Comparison of ENCODE assay signal across 8 cellular contexts in genomic region chr14:55430024-55430690, GRCh38. TPM values are rescaled to one million over a fixed set of nuclear protein-coding genes. Genes with fewer than 3 reads are reported as not detected.
DNase-seq lines count a peak whose midpoint lies in the region; ATAC-seq, FAIRE-seq and TF ChIP-seq lines count a peak whose summit lies in the region.

No MANE protein-coding gene starts in this region.

- H3K27me3 ChIP-seq in RWPE2 (ENCODE audit: insufficient read depth, poor library complexity, severe bottlenecking) (no peaks in the 10 kb centered on the region), GM12878 (replicated peaks in 1 of 2; ENCODE audit: control insufficient read depth in 2 of 2, insufficient read depth in 2 of 2, low read length in 1 of 2) (no peaks in the 10 kb centered on the region)

- H2AFZ ChIP-seq in GM12878 (ENCODE audit: control insufficient read depth, low read depth, low read length) = peak overlapping the region; percentile 32; the same call in 1 of the 2 replicates

- POLR2A ChIA-PET in GM12878 (lab: Charles Lee) = no interaction called here

- TF ChIP-seq CTCF in LNCaP clone FGC (IDR thresholded peaks at IDR 0.05; ENCODE audit: control insufficient read depth, extremely low read depth, insufficient read depth) (peak; percentile 64), RWPE2 (IDR thresholded peaks at IDR 0.05; ENCODE audit: poor library complexity, severe bottlenecking) (peak; percentile 83), GM12878 (IDR thresholded peaks at IDR 0.05 in 2 of 3, conservative IDR thresholded peaks at IDR 0.05 in 1 of 3; ENCODE audit: control insufficient read depth in 2 of 3, extremely low read depth in 1 of 3, insufficient read depth in 1 of 3, low read depth in 3 of 3, low read length in 3 of 3) (peak; percentile 34 to 55 (median 48); a peak in 5 of 6 replicates)

- H3K4me3 ChIP-seq in LNCaP clone FGC (ENCODE audit: low read depth, low read length) (no peak overlapping the region), RWPE2 (ENCODE audit: severe bottlenecking) (no peak overlapping the region), GM12878 (no peak overlapping the region)

- H3K9ac ChIP-seq in GM12878 (ENCODE audit: control insufficient read depth, insufficient read depth, low read length) = no peak overlapping the region

- RAD21 ChIA-PET in GM12878 (lab: Charles Lee; ENCODE audit: unreplicated experiment) = interaction anchor here (0.7 to 1.7 kb wide), 4 partner anchors 159 to 416 kb away, joined by 3 to 5 read pairs (median 4); partner anchors contain the start of gene FBXO34

- DNase-seq in D341Med (ENCODE audit: low spot score) (peak; percentile 56), LNCaP clone FGC (ENCODE audit: low read depth) (peak; percentile 68), RWPE2 (ENCODE audit: low spot score) (peak; percentile 69), GM12878 (ENCODE audit: low read depth, low spot score) (no peak), kidney tubule cell (ENCODE audit: low spot score) (peak; percentile 79), urothelium cell line (ENCODE audit: low spot score) (peak; percentile 65)

- no TSS peak for BruUV-seq in GM12878 (replicated peaks; lab: Mats Ljungman, UMichigan)

- no peaks in the 10 kb centered on the region for H3K36me3 ChIP-seq in RWPE2 (ENCODE audit: low read depth)
- no peaks in the 10 kb centered on the region for H3K36me3 ChIP-seq in GM12878 (ENCODE audit: control insufficient read depth in 2 of 2, insufficient read depth in 2 of 2, low read length in 1 of 2)

- CTCF ChIA-PET in GM12878 (lab: Yijun Ruan, JAX) = interaction anchor here (0.6 to 3.9 kb wide), 7 partner anchors 10 to 218 kb away, joined by 3 to 31 read pairs (median 5); no protein-coding TSS in a partner anchor

- ATAC-seq in GM19452 (IDR thresholded peaks at IDR 0.05; ENCODE audit: unreplicated experiment) = peak; percentile 63
- peak; percentile 80 for ATAC-seq in RWPE2 (ENCODE audit: low read depth)
- ATAC-seq in GM12878 = peak; percentile 91
- ATAC-seq in HG03039 (IDR thresholded peaks at IDR 0.05; ENCODE audit: unreplicated experiment) = no peak

- TF ChIP-seq EP300 in GM12878 (IDR thresholded peaks at IDR 0.05; ENCODE audit: borderline replicate concordance in 1 of 2, control insufficient read depth in 1 of 2, low read depth in 2 of 2, low read length in 2 of 2) = no peak

- WGBS in GM12878 (ENCODE audit: insufficient coverage, insufficient replicate concordance, low lambda C conversion rate, missing lambda C conversion rate) = 0% methylated on average over 1 of the region's 1 CpG

- H3K4me2 ChIP-seq in GM12878 (ENCODE audit: control insufficient read depth, insufficient read depth) = no peak overlapping the region

- H4K20me1 ChIP-seq in GM12878 (ENCODE audit: control insufficient read depth, insufficient read depth) = no peaks in the 10 kb centered on the region

- intact Hi-C loops in GM12878 (cut with micrococcal nuclease; ENCODE audit: unreplicated experiment) = loop anchor here (1.0 kb wide), 3 partner anchors 159 to 217 kb away; partner anchors contain the start of gene FBXO34

- H3K4me1 ChIP-seq in RWPE2 (ENCODE audit: insufficient read depth, poor library complexity, severe bottlenecking) (peaks cover 9% of the 10 kb centered on the region), GM12878 (ENCODE audit: control insufficient read depth, insufficient read depth, low read length) (peaks cover 3% of the 10 kb centered on the region; the same call in 1 of the 2 replicates)

- H3K27ac ChIP-seq in RWPE2 (ENCODE audit: poor library complexity, severe bottlenecking) (no peak overlapping the region), GM12878 (ENCODE audit: control insufficient read depth, insufficient read depth) (no peak overlapping the region)

- FAIRE-seq in GM12878 (lab: Jason Lieb, UNC) (no peak), urothelium cell line (lab: Jason Lieb, UNC) (peak; percentile 5)

- SMC1A ChIA-PET in GM12878 (lab: Charles Lee; ENCODE audit: uncharacterized antibody, unreplicated experiment) = interaction anchor here (0.9 to 2.2 kb wide), 7 partner anchors 10 to 217 kb away, joined by 3 to 11 read pairs (median 3); no protein-coding TSS in a partner anchor

- H3K79me2 ChIP-seq in GM12878 (ENCODE audit: control insufficient read depth, insufficient read depth, low read length) = no peaks in the 10 kb centered on the region

- TF ChIP-seq POLR2A in GM12878 (IDR thresholded peaks at IDR 0.05; ENCODE audit: low read depth, low read length) = no peak

- TF ChIP-seq RAD21 in GM12878 (IDR thresholded peaks at IDR 0.05; ENCODE audit: insufficient read depth, low read depth, low read length) = peak; percentile 73

- in situ Hi-C loops in GM12878 (cut with MboI) = no loop called here

- H3K9me3 ChIP-seq in RWPE2 (ENCODE audit: severe bottlenecking) (no peaks in the 10 kb centered on the region), GM12878 (replicated peaks; ENCODE audit: control insufficient read depth, insufficient read depth, low read length) (no peaks in the 10 kb centered on the region)

TF ChIP-seq in GM12878, 131 proteins besides CTCF, POLR2A, EP300 and RAD21:
- TF ChIP-seq MEF2B (IDR thresholded peaks at IDR 0.05; ENCODE audit: partially characterized antibody, poor library complexity, severe bottlenecking) (peak; percentile 23), BACH1 (IDR thresholded peaks at IDR 0.05; ENCODE audit: borderline replicate concordance) (no peak), SMC3 (IDR thresholded peaks at IDR 0.05; ENCODE audit: borderline replicate concordance, low read length) (peak; percentile 43; the same call in 1 of the 2 replicates), ZNF384 (IDR thresholded peaks at IDR 0.05; ENCODE audit: borderline replicate concordance, low read depth, low read length) (peak; percentile 82)
TF ChIP-seq in GM12878: peak in this region for 3.

RNA-seq across cellular contexts. Expression of gene TBPL2, which starts 10.3 kb away (rescaled TPM):
- total RNA-seq in GM12878 (2013; cell fraction: nucleolus; rRNA removed) = not detected in 2 replicates
- total RNA-seq in GM12878 (2014; rRNA removed) (not detected in 2 replicates), GM12878 (2014; rRNA removed; fragmentation: Illumina TruSeq; extraction: Trizol) (not detected in 2 replicates), GM12878 (2021) (0.41 TPM in 1 of 2 replicates, not detected in the other)
- not detected for polyA plus RNA-seq in GM12878 (2011; ENCODE audit: low read depth)
- polyA plus RNA-seq in GM12878 (2011; rRNA removed) (not detected in 2 replicates), GM12878 (2014; fragmentation: Illumina TruSeq; extraction: Trizol) (not detected in 2 replicates), GM12878 (2014; fragmentation: Nextera tagmentation; extraction: Ambion mirVana) (not detected), GM12878 (2014; rRNA removed) (not detected in 2 replicates), GM12878 (2016; fragmentation: Nextera tagmentation; extraction: Ambion mirVana) (not detected)
- polyA plus RNA-seq in GM12878 (2011; cell fraction: cytosol; rRNA removed) = not detected in 2 replicates
- not detected in 2 replicates for polyA plus RNA-seq in GM12878 (2011; cell fraction: nucleus; rRNA removed)
- polyA plus RNA-seq in GM12878 (2012) = not detected in 2 replicates
- polyA minus RNA-seq in GM12878 (2011; rRNA and poly(A)+ RNA removed) = not detected in 2 replicates
- not detected in 2 replicates for polyA minus RNA-seq in GM12878 (2011; cell fraction: cytosol; rRNA and poly(A)+ RNA removed)
- polyA minus RNA-seq in GM12878 (2011; cell fraction: nucleus; rRNA and poly(A)+ RNA removed) = not detected in 2 replicates

RNA-seq across cellular contexts. Expression of gene ATG14, which starts 18.5 kb away (rescaled TPM):
- 15.0 and 16.2 TPM in 2 replicates for total RNA-seq in GM12878 (2013; cell fraction: nucleolus; rRNA removed)
- total RNA-seq in GM12878 (2014; rRNA removed) = 6.3 and 7.3 TPM in 2 replicates
- 5.5 TPM in 2 replicates for total RNA-seq in GM12878 (2014; rRNA removed; fragmentation: Illumina TruSeq; extraction: Trizol)
- total RNA-seq in GM12878 (2021) = 4.3 and 4.5 TPM in 2 replicates
- 3.6 TPM for polyA plus RNA-seq in GM12878 (2011; ENCODE audit: low read depth)
- 5.6 and 7.4 TPM in 2 replicates for polyA plus RNA-seq in GM12878 (2011; rRNA removed)
- polyA plus RNA-seq in GM12878 (2011; cell fraction: cytosol; rRNA removed) = 2.7 and 3.0 TPM in 2 replicates
- polyA plus RNA-seq in GM12878 (2011; cell fraction: nucleus; rRNA removed) = 8.6 and 8.7 TPM in 2 replicates
- 4.1 and 4.6 TPM in 2 replicates for polyA plus RNA-seq in GM12878 (2012)
- 5.9 and 6.6 TPM in 2 replicates for polyA plus RNA-seq in GM12878 (2014; fragmentation: Illumina TruSeq; extraction: Trizol)
- 1 to 10 TPM; 1.1 to 1.4 TPM for polyA plus RNA-seq in GM12878 (2014; fragmentation: Nextera tagmentation; extraction: Ambion mirVana)
- 6.4 TPM in 2 replicates for polyA plus RNA-seq in GM12878 (2014; rRNA removed)
- polyA plus RNA-seq in GM12878 (2016; fragmentation: Nextera tagmentation; extraction: Ambion mirVana) = 1 to 10 TPM; 1.8 to 2.1 TPM
- 3.7 and 4.1 TPM in 2 replicates for polyA minus RNA-seq in GM12878 (2011; rRNA and poly(A)+ RNA removed)
- polyA minus RNA-seq in GM12878 (2011; cell fraction: cytosol; rRNA and poly(A)+ RNA removed) = 1.6 and 1.7 TPM in 2 replicates
- polyA minus RNA-seq in GM12878 (2011; cell fraction: nucleus; rRNA and poly(A)+ RNA removed) = 2.7 and 4.0 TPM in 2 replicates
